1 cellular context compared by ENCODE assay signal in the genomic region with DNA sequence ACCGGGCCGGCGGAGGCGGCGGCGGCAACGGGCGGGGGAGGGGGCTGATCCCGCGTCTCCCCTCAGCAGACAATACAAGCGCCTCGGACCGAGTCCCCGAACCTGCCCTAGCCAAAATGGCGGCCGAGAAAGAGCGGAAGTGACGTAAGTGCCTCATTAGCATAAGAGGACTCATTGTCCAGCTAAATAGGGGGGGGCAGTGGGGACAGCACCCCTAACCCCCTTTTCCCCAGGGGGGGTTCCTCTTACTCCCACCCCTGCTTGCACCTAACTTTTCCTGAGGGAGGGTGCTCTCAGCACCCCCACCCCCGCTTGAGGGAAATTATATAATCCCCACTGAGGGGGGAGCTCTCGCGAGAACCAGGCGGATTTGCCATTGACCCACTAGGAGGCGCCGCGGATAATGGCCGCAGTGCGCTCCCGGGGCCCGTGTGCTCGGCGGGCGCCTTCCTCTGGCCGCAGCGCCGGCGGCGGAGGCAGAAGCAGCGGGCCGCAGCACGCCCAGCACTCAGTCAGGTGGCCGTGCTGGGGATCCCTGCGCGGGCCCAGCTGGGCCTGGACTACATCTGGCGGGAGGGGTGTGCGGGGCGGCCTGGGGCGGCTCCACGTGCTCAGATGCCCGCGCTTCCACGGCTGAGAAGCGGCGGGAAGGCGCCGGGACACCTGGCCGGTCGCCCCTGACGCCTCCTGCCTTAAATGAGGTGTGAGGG.
TF ChIP-seq lines count a peak whose summit lies in the region.

A gene (minus strand): TSS at position 132 of the 710 bp plus-strand sequence. CDS start 27,441 bp downstream, outside the sequence.

TF ChIP-seq in K562, 482 proteins besides CTCF, POLR2A, EP300 and RAD21 (continued from another document and continues in another):
- TF ChIP-seq, protein P1, sequence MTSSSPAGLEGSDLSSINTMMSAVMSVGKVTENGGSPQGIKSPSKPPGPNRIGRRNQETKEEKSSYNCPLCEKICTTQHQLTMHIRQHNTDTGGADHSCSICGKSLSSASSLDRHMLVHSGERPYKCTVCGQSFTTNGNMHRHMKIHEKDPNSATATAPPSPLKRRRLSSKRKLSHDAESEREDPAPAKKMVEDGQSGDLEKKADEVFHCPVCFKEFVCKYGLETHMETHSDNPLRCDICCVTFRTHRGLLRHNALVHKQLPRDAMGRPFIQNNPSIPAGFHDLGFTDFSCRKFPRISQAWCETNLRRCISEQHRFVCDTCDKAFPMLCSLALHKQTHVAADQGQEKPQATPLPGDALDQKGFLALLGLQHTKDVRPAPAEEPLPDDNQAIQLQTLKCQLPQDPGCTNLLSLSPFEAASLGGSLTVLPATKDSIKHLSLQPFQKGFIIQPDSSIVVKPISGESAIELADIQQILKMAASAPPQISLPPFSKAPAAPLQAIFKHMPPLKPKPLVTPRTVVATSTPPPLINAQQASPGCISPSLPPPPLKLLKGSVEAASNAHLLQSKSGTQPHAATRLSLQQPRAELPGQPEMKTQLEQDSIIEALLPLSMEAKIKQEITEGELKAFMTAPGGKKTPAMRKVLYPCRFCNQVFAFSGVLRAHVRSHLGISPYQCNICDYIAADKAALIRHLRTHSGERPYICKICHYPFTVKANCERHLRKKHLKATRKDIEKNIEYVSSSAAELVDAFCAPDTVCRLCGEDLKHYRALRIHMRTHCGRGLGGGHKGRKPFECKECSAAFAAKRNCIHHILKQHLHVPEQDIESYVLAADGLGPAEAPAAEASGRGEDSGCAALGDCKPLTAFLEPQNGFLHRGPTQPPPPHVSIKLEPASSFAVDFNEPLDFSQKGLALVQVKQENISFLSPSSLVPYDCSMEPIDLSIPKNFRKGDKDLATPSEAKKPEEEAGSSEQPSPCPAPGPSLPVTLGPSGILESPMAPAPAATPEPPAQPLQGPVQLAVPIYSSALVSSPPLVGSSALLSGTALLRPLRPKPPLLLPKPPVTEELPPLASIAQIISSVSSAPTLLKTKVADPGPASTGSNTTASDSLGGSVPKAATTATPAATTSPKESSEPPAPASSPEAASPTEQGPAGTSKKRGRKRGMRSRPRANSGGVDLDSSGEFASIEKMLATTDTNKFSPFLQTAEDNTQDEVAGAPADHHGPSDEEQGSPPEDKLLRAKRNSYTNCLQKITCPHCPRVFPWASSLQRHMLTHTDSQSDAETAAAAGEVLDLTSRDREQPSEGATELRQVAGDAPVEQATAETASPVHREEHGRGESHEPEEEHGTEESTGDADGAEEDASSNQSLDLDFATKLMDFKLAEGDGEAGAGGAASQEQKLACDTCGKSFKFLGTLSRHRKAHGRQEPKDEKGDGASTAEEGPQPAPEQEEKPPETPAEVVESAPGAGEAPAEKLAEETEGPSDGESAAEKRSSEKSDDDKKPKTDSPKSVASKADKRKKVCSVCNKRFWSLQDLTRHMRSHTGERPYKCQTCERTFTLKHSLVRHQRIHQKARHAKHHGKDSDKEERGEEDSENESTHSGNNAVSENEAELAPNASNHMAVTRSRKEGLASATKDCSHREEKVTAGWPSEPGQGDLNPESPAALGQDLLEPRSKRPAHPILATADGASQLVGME (CRISPR knock-in tag; IDR thresholded peaks at IDR 0.05), result no peak
- TF ChIP-seq MCM5 (IDR thresholded peaks at IDR 0.05; ENCODE audit: low read depth), result no peak
- TF ChIP-seq, protein P2, sequence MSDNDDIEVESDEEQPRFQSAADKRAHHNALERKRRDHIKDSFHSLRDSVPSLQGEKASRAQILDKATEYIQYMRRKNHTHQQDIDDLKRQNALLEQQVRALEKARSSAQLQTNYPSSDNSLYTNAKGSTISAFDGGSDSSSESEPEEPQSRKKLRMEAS (CRISPR knock-in tag; IDR thresholded peaks at IDR 0.05), result peak; percentile 99
- 0 out of 2 replicates have a peak, but pooled peaks have one; percentile 26 for TF ChIP-seq ATF1 (CRISPR knock-in tag; IDR thresholded peaks at IDR 0.05)
- peak; percentile 96 for TF ChIP-seq ATF1 (tag; IDR thresholded peaks at IDR 0.05)
- peak; percentile 92 for TF ChIP-seq EGR1 (conservative IDR thresholded peaks at IDR 0.05)
- no peak for TF ChIP-seq CHCHD3 (CRISPR knock-in tag; IDR thresholded peaks at IDR 0.05)
- TF ChIP-seq, protein P3, sequence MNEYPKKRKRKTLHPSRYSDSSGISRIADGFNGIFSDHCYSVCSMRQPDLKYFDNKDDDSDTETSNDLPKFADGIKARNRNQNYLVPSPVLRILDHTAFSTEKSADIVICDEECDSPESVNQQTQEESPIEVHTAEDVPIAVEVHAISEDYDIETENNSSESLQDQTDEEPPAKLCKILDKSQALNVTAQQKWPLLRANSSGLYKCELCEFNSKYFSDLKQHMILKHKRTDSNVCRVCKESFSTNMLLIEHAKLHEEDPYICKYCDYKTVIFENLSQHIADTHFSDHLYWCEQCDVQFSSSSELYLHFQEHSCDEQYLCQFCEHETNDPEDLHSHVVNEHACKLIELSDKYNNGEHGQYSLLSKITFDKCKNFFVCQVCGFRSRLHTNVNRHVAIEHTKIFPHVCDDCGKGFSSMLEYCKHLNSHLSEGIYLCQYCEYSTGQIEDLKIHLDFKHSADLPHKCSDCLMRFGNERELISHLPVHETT (CRISPR knock-in tag; conservative IDR thresholded peaks at IDR 0.05 in 1 of 2, IDR thresholded peaks at IDR 0.05 in 1 of 2), result peak in 1 of 2 experiments; percentile 99; a peak in 2 of 4 replicates
- TF ChIP-seq ZNF347 (CRISPR knock-in tag; IDR thresholded peaks at IDR 0.05; ENCODE audit: low read depth), result no peak
- TF ChIP-seq, protein P4, sequence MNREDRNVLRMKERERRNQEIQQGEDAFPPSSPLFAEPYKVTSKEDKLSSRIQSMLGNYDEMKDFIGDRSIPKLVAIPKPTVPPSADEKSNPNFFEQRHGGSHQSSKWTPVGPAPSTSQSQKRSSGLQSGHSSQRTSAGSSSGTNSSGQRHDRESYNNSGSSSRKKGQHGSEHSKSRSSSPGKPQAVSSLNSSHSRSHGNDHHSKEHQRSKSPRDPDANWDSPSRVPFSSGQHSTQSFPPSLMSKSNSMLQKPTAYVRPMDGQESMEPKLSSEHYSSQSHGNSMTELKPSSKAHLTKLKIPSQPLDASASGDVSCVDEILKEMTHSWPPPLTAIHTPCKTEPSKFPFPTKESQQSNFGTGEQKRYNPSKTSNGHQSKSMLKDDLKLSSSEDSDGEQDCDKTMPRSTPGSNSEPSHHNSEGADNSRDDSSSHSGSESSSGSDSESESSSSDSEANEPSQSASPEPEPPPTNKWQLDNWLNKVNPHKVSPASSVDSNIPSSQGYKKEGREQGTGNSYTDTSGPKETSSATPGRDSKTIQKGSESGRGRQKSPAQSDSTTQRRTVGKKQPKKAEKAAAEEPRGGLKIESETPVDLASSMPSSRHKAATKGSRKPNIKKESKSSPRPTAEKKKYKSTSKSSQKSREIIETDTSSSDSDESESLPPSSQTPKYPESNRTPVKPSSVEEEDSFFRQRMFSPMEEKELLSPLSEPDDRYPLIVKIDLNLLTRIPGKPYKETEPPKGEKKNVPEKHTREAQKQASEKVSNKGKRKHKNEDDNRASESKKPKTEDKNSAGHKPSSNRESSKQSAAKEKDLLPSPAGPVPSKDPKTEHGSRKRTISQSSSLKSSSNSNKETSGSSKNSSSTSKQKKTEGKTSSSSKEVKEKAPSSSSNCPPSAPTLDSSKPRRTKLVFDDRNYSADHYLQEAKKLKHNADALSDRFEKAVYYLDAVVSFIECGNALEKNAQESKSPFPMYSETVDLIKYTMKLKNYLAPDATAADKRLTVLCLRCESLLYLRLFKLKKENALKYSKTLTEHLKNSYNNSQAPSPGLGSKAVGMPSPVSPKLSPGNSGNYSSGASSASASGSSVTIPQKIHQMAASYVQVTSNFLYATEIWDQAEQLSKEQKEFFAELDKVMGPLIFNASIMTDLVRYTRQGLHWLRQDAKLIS (CRISPR knock-in tag; IDR thresholded peaks at IDR 0.05), result peak; percentile 98
- no peak for TF ChIP-seq ZNF41 (CRISPR knock-in tag; conservative IDR thresholded peaks at IDR 0.05)
- no peak; the same call in 1 of the 2 replicates for TF ChIP-seq ZNF121 (CRISPR knock-in tag; conservative IDR thresholded peaks at IDR 0.05)
- TF ChIP-seq, protein P5, sequence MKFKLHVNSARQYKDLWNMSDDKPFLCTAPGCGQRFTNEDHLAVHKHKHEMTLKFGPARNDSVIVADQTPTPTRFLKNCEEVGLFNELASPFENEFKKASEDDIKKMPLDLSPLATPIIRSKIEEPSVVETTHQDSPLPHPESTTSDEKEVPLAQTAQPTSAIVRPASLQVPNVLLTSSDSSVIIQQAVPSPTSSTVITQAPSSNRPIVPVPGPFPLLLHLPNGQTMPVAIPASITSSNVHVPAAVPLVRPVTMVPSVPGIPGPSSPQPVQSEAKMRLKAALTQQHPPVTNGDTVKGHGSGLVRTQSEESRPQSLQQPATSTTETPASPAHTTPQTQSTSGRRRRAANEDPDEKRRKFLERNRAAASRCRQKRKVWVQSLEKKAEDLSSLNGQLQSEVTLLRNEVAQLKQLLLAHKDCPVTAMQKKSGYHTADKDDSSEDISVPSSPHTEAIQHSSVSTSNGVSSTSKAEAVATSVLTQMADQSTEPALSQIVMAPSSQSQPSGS (CRISPR knock-in tag; IDR thresholded peaks at IDR 0.05), result 0 out of 2 replicates have a peak, but pooled peaks have one; percentile 21
- 0 out of 2 replicates have a peak, but pooled peaks have one; percentile 5 for TF ChIP-seq IFI16 (CRISPR knock-in tag; IDR thresholded peaks at IDR 0.05)
- TF ChIP-seq CHD2 (IDR thresholded peaks at IDR 0.05; ENCODE audit: low read depth, low read length), result peak; percentile 98
- TF ChIP-seq, protein P6, sequence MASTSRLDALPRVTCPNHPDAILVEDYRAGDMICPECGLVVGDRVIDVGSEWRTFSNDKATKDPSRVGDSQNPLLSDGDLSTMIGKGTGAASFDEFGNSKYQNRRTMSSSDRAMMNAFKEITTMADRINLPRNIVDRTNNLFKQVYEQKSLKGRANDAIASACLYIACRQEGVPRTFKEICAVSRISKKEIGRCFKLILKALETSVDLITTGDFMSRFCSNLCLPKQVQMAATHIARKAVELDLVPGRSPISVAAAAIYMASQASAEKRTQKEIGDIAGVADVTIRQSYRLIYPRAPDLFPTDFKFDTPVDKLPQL (IDR thresholded peaks at IDR 0.05; ENCODE audit: extremely low read depth, insufficient read length), result no peak
- TF ChIP-seq MCM7 (IDR thresholded peaks at IDR 0.05), result no peak
- peak; percentile 78 for TF ChIP-seq HDAC8 (tag; IDR thresholded peaks at IDR 0.05)
- peak; percentile 100 for TF ChIP-seq L3MBTL2 (IDR thresholded peaks at IDR 0.05)
- peak; percentile 97 for TF ChIP-seq CTBP1 (IDR thresholded peaks at IDR 0.05; ENCODE audit: borderline replicate concordance)
- peak; percentile 96 for TF ChIP-seq ATF7 (IDR thresholded peaks at IDR 0.05)
- TF ChIP-seq, protein P7, sequence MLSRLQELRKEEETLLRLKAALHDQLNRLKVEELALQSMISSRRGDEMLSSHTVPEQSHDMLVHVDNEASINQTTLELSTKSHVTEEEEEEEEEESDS (CRISPR knock-in tag; IDR thresholded peaks at IDR 0.05), result no peak
- peak in 1 of 2 experiments; percentile 71; a peak in 2 of 4 replicates for TF ChIP-seq SRF (CRISPR knock-in tag; IDR thresholded peaks at IDR 0.05)
- 0 out of 2 replicates have a peak, but pooled peaks have one; percentile 69 for TF ChIP-seq CAMTA2 (CRISPR knock-in tag; conservative IDR thresholded peaks at IDR 0.05)
- TF ChIP-seq ARID1B (IDR thresholded peaks at IDR 0.05), result peak; percentile 41; the same call in 1 of the 2 replicates
- TF ChIP-seq KDM2B (CRISPR knock-in tag; IDR thresholded peaks at IDR 0.05), result peak; percentile 75; the same call in 1 of the 2 replicates
- TF ChIP-seq, protein P8, sequence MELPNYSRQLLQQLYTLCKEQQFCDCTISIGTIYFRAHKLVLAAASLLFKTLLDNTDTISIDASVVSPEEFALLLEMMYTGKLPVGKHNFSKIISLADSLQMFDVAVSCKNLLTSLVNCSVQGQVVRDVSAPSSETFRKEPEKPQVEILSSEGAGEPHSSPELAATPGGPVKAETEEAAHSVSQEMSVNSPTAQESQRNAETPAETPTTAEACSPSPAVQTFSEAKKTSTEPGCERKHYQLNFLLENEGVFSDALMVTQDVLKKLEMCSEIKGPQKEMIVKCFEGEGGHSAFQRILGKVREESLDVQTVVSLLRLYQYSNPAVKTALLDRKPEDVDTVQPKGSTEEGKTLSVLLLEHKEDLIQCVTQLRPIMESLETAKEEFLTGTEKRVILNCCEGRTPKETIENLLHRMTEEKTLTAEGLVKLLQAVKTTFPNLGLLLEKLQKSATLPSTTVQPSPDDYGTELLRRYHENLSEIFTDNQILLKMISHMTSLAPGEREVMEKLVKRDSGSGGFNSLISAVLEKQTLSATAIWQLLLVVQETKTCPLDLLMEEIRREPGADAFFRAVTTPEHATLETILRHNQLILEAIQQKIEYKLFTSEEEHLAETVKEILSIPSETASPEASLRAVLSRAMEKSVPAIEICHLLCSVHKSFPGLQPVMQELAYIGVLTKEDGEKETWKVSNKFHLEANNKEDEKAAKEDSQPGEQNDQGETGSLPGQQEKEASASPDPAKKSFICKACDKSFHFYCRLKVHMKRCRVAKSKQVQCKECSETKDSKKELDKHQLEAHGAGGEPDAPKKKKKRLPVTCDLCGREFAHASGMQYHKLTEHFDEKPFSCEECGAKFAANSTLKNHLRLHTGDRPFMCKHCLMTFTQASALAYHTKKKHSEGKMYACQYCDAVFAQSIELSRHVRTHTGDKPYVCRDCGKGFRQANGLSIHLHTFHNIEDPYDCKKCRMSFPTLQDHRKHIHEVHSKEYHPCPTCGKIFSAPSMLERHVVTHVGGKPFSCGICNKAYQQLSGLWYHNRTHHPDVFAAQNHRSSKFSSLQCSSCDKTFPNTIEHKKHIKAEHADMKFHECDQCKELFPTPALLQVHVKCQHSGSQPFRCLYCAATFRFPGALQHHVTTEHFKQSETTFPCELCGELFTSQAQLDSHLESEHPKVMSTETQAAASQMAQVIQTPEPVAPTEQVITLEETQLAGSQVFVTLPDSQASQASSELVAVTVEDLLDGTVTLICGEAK (IDR thresholded peaks at IDR 0.05), result peak; percentile 81
- TF ChIP-seq, protein P8 (CRISPR knock-in tag; IDR thresholded peaks at IDR 0.05), result peak; percentile 54; the same call in 1 of the 2 replicates
